In the genomic region with DNA sequence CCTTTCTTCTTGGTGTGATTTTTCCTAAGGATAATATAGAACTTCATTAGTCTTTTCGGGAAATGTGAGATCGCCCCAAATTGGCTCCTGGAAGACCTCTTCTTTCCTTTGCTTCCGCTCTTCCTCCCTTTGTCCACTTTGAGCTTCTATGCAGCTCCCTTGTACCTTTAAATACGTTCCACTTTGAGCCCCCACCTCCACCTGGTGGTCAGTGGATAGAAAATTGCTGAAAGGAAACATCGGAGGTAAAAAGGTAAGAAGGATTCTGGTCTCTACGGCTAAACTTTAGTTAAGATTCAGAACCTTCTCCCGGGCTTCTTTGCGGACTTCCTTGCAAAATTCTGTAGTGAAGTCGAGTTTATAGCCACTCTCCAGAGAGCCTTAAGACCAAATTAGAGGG, we compare ENCODE assay signal across 16 cellular contexts. TPM values are rescaled to one million over a fixed set of nuclear protein-coding genes. Genes with fewer than 3 reads are reported as not detected.
DNase-seq lines count a peak whose midpoint lies in the region; TF ChIP-seq lines count a peak whose summit lies in the region.
"Had no signal": no experiment of that assay in that cellular context is flagged by ENCODE, and none has a peak within 500 bp of the region (broad histone marks: within the 10 kb centered on the region; RNA-seq: fewer than 3 reads in every experiment).

No MANE protein-coding gene starts in this region.

- H3K4me3 ChIP-seq in H7 (ENCODE audit: insufficient read depth, low read depth, low read length) (no peak overlapping the region), astrocyte of the cerebellum (ENCODE audit: low read depth, low read length) (no peak overlapping the region), mesendoderm (ENCODE audit: low read length) (no peak overlapping the region)
- H3K4me3 ChIP-seq: HAP-1, heart right ventricle had no signal

- peak; percentile 6 for DNase-seq in DMS 273 (lab: John Stamatoyannopoulos, UW; ENCODE audit: unreplicated experiment)
- DNase-seq in DMS 273 treated with DMSO at 0.1 percent for 48 hours (lab: John Stamatoyannopoulos, UW), result no peak
- DNase-seq in H7, result peak; percentile 71
- no peak for DNase-seq in astrocyte of the cerebellum (ENCODE audit: low read depth)
- peak; percentile 73 for DNase-seq in mesendoderm
- no peak for DNase-seq in AG20443 (ENCODE audit: low spot score)
- no peak for DNase-seq in T-helper 9 cell
- DNase-seq in H4 (ENCODE audit: low spot score), result no peak
- DNase-seq: 8988T; activated naive CD4-positive, alpha-beta T cell treated with anti-CD3 and anti-CD28 coated beads for 36 hours; aorta; DMS79; heart right ventricle; NCI-H2107 had no signal

- no peak overlapping the region for H3K9ac ChIP-seq in mesendoderm (ENCODE audit: low read length)

- TF ChIP-seq CTCF in astrocyte of the cerebellum (IDR thresholded peaks at IDR 0.05; ENCODE audit: low read depth, low read length, missing control alignments), result peak; percentile 17

- H3K36me3 ChIP-seq in H7 (replicated peaks; ENCODE audit: control insufficient read depth, insufficient read depth, low read length) (no peaks in the 10 kb centered on the region), mesendoderm (ENCODE audit: control insufficient read depth, insufficient read depth, low read length) (no peaks in the 10 kb centered on the region)
- H3K36me3 ChIP-seq: HAP-1, heart right ventricle had no signal

- H3K4me2 ChIP-seq in mesendoderm (ENCODE audit: low read length), result no peak overlapping the region

- H3K27ac ChIP-seq in mesendoderm (ENCODE audit: low read depth, low read length), result no peak overlapping the region
- H3K27ac ChIP-seq: heart right ventricle, HL-60 had no signal

- H2BK15ac ChIP-seq in mesendoderm (replicated peaks; ENCODE audit: low read depth), result no peak overlapping the region

- no peak overlapping the region for H2BK5ac ChIP-seq in mesendoderm (ENCODE audit: low read length)

- H2AK5ac ChIP-seq in mesendoderm (ENCODE audit: low read length), result no peak overlapping the region

- H3K79me1 ChIP-seq in mesendoderm (ENCODE audit: low read length), result no peaks in the 10 kb centered on the region

- H3K79me2 ChIP-seq in mesendoderm (ENCODE audit: control insufficient read depth, insufficient read depth, low read length), result no peaks in the 10 kb centered on the region

- no peak overlapping the region for H4K5ac ChIP-seq in mesendoderm (ENCODE audit: low read length)

- H2BK120ac ChIP-seq in mesendoderm (ENCODE audit: low read depth, low read length), result no peak overlapping the region

- no peak overlapping the region for H3K18ac ChIP-seq in mesendoderm (ENCODE audit: low read length)

- WGBS in mesendoderm (ENCODE audit: extremely low coverage, insufficient coverage, low lambda C conversion rate), result no CpG with 5 or more reads among the region's 9 CpGs

- H3K23ac ChIP-seq in mesendoderm (ENCODE audit: low read length), result no peak overlapping the region

- H3K27me3 ChIP-seq in H7 (ENCODE audit: control insufficient read depth, insufficient read depth, low read length), result no peaks in the 10 kb centered on the region
- H3K27me3 ChIP-seq in mesendoderm (ENCODE audit: insufficient read depth, low read length, poor library complexity), result no peaks in the 10 kb centered on the region

- H3K4ac ChIP-seq in mesendoderm (ENCODE audit: low read depth, low read length), result no peak overlapping the region

- in situ Hi-C loops in astrocyte of the cerebellum (cut with HindIII; ENCODE audit: low sequenced_read_pairs), result no loop called here

- no peaks in the 10 kb centered on the region for H3K4me1 ChIP-seq in mesendoderm (ENCODE audit: control insufficient read depth, low read depth, low read length)
- H3K4me1 ChIP-seq: HAP-1, heart right ventricle had no signal

- H4K8ac ChIP-seq in mesendoderm (ENCODE audit: low read depth, low read length), result no peak overlapping the region

- H3K56ac ChIP-seq in mesendoderm (ENCODE audit: low read length), result no peak overlapping the region

RNA-seq across cellular contexts. Expression of a gene that starts 55.0 kb away (rescaled TPM):
- total RNA-seq in H7 (2014; rRNA removed; shearing (Covaris generic)), result 75.3 and 88.8 TPM in 2 replicates
- polyA plus RNA-seq in mesendoderm (2013, experiment 1 of 2), result 71.2 TPM
- polyA plus RNA-seq in mesendoderm (2013, experiment 2 of 2), result 70.4 TPM
- total RNA-seq in H4 (2014; rRNA removed; shearing (Covaris generic)), result 112 and 127 TPM in 2 replicates

Comparison
In these comparisons a context has a peak if more than half of its experiments do, and no peak if none do; other contexts are left out.
1. DNase-seq: peak in DMS 273 (single experiment), H7 (single experiment) and mesendoderm (single experiment); none in DMS 273 treated with DMSO at 0.1 percent for 48 hours (single experiment), astrocyte of the cerebellum (single experiment), AG20443 (single experiment), T-helper 9 cell (single experiment) and H4 (single experiment).